Comparison of ENCODE assay signal across 18 cellular contexts in genomic region chr13:67091603-67092002, GRCh38.
DNase-seq lines count a peak whose midpoint lies in the region; ATAC-seq, FAIRE-seq and TF ChIP-seq lines count a peak whose summit lies in the region.
"Had no signal": no experiment of that assay in that cellular context is flagged by ENCODE, and none has a peak within 500 bp of the region (broad histone marks: within the 10 kb centered on the region; RNA-seq: fewer than 3 reads in every experiment).

No MANE protein-coding gene starts in this region.

- 0 out of 6 replicates have a peak overlapping the region, but pooled peaks have one; percentile 25 to 29 for H3K27ac ChIP-seq in A549
- no peak overlapping the region for H3K27ac ChIP-seq in BLaER1
- H3K27ac ChIP-seq in SK-N-MC: peak overlapping the region; percentile 64
- H3K27ac ChIP-seq in upper lobe of left lung: no peak overlapping the region
- H3K27ac ChIP-seq: C4-2B had no signal

- CTCF ChIA-PET in A549 (lab: Yijun Ruan, JAX): interaction anchor here (1.0 kb wide), 1 partner anchor 132 kb away, joined by 3 read pairs; no protein-coding TSS in a partner anchor

- DNase-seq in A549 (ENCODE audit: low read depth in 1 of 2, low spot score in 1 of 2) (no peak), SK-N-MC (ENCODE audit: low read depth, low spot score) (no peak), myocyte (ENCODE audit: low read depth) (peak; percentile 33), upper lobe of left lung (no peak)
- DNase-seq: Caco-2; CD4-positive, CD25-positive, alpha-beta regulatory T cell; CD8-positive, alpha-beta T cell; DMS153; DND-41; H9 had no signal

- FAIRE-seq in A549 (lab: Jason Lieb, UNC): no peak
- FAIRE-seq: GM12892 had no signal

- no peaks in the 10 kb centered on the region for H3K9me3 ChIP-seq in A549
- H3K9me3 ChIP-seq in BLaER1: no peaks in the 10 kb centered on the region; the same call in 1 of the 2 replicates
- H3K9me3 ChIP-seq in SK-N-MC (ENCODE audit: low read depth, low read length): no peaks in the 10 kb centered on the region
- H3K9me3 ChIP-seq in upper lobe of left lung: no peaks in the 10 kb centered on the region
- H3K9me3 ChIP-seq: Caco-2 had no signal

- POLR2A ChIA-PET in A549 (lab: Yijun Ruan, JAX): no interaction called here

- no peak for TF ChIP-seq RAD21 in A549 (conservative IDR thresholded peaks at IDR 0.05 in 1 of 2, IDR thresholded peaks at IDR 0.05 in 1 of 2)

- no peak for TF ChIP-seq EP300 in A549 (IDR thresholded peaks at IDR 0.05)
- no peak for TF ChIP-seq EP300 in upper lobe of left lung (IDR thresholded peaks at IDR 0.05)

- no peaks in the 10 kb centered on the region for H3K36me3 ChIP-seq in BLaER1
- no peaks in the 10 kb centered on the region for H3K36me3 ChIP-seq in SK-N-MC (ENCODE audit: insufficient read depth, low read length)
- no peaks in the 10 kb centered on the region for H3K36me3 ChIP-seq in upper lobe of left lung

- H3K9ac ChIP-seq in BLaER1: no peak overlapping the region
- H3K9ac ChIP-seq in SK-N-MC (ENCODE audit: insufficient read length): no peak overlapping the region

- TF ChIP-seq CTCF in A549 (IDR thresholded peaks at IDR 0.05) (no peak), upper lobe of left lung (IDR thresholded peaks at IDR 0.05) (no peak)

- H4K20me1 ChIP-seq in BLaER1: no peaks in the 10 kb centered on the region

- 59% methylated on average over 1 of the region's 1 CpG for whole genome bisulfite sequencing in A549 (ENCODE audit: missing lambda C conversion rate)
- WGBS in upper lobe of left lung, 2 donors: 50 to 66% methylated on average over 1 of the region's 1 CpG

- no peaks in the 10 kb centered on the region for H3K27me3 ChIP-seq in BLaER1
- H3K27me3 ChIP-seq in upper lobe of left lung: no peaks in the 10 kb centered on the region

- ATAC-seq in A549: no peak
- ATAC-seq in HG03280 (IDR thresholded peaks at IDR 0.05; ENCODE audit: unreplicated experiment): no peak
- ATAC-seq in GM21381 (IDR thresholded peaks at IDR 0.05; ENCODE audit: unreplicated experiment): no peak
- ATAC-seq in GM19467 (IDR thresholded peaks at IDR 0.05; ENCODE audit: unreplicated experiment): no peak
- no peak for ATAC-seq in upper lobe of left lung (ENCODE audit: low FRiP score in 2 of 2)
- ATAC-seq: CD8-positive, alpha-beta T cell; GM23338; HCT116 had no signal

- TF ChIP-seq POLR2A in A549 (IDR thresholded peaks at IDR 0.05; ENCODE audit: low read length): no peak
- TF ChIP-seq POLR2A in upper lobe of left lung (IDR thresholded peaks at IDR 0.05): no peak

- peak overlapping the region; percentile 32 for H3K4me2 ChIP-seq in A549
- peak overlapping the region; percentile 36 for H3K4me2 ChIP-seq in BLaER1
- H3K4me2 ChIP-seq: GM23338 had no signal

- H3K4me3 ChIP-seq in A549 (no peak overlapping the region), BLaER1 (no peak overlapping the region), SK-N-MC (no peak overlapping the region), upper lobe of left lung (no peak overlapping the region)
- H3K4me3 ChIP-seq: GM23338 had no signal

- H3K4me1 ChIP-seq in A549 (peaks cover 55% of the 10 kb centered on the region), BLaER1 (peaks cover 11% of the 10 kb centered on the region), upper lobe of left lung (no peaks in the 10 kb centered on the region)

TF ChIP-seq in A549, 52 proteins besides CTCF, POLR2A, EP300 and RAD21:
- TF ChIP-seq SMC3 (IDR thresholded peaks at IDR 0.05): no peak
- no peak for TF ChIP-seq ZSCAN20 (CRISPR knock-in tag; IDR thresholded peaks at IDR 0.05)
- no peak for TF ChIP-seq ESRRA (IDR thresholded peaks at IDR 0.05; ENCODE audit: borderline replicate concordance, low read length)
- TF ChIP-seq JUNB (IDR thresholded peaks at IDR 0.05): no peak
- no peak for TF ChIP-seq E2F6 (IDR thresholded peaks at IDR 0.05; ENCODE audit: borderline replicate concordance, low read depth)
- no peak for TF ChIP-seq RFX5 (IDR thresholded peaks at IDR 0.05)

Comparison
In these comparisons a context has a peak if more than half of its experiments do, and no peak if none do; other contexts are left out.
1. H3K27ac ChIP-seq: peak in A549 (2 of 2) and SK-N-MC (single experiment); none in BLaER1 (single experiment) and upper lobe of left lung (0 of 4).